10 cellular contexts compared by ENCODE assay signal in the genomic region with DNA sequence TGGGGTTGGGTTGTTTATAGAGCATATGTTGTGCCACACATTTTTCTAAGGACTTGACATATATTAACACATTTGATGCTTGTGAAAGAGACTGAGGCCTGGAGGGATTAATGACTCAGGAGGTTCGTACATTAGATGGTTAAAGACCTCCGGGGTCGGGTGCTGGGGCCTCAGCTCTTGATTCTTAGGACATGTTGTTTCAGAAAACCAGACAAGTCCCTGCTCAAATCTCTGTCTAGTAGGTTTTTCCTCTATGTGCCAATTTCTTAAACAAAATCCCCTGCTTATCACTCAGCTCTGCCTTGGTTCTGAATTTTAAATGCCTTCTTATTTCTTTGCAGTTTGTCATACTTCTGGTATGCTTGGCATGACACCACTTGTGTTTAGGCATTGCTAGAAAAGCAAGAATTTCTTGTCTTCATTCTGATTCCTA. TPM values are rescaled to one million over a fixed set of nuclear protein-coding genes. Genes with fewer than 3 reads are reported as not detected.
DNase-seq lines count a peak whose midpoint lies in the region; ATAC-seq, FAIRE-seq and TF ChIP-seq lines count a peak whose summit lies in the region.
"Had no signal": no experiment of that assay in that cellular context is flagged by ENCODE, and none has a peak within 500 bp of the region (broad histone marks: within the 10 kb centered on the region; RNA-seq: fewer than 3 reads in every experiment).

No MANE protein-coding gene starts in this region.

- no peak overlapping the region for H3K4me2 ChIP-seq in HepG2 (ENCODE audit: low read depth, low read length)

- no peaks in the 10 kb centered on the region for H4K20me1 ChIP-seq in HepG2 (ENCODE audit: insufficient read depth, low read length)

- in situ Hi-C loops in HepG2 (cut with HindIII; ENCODE audit: extremely low pct_ligation_motif_present, low pct_unique_long_range_greater_than_20kb) = no loop called here

- H3K4me1 ChIP-seq in adipocyte (ENCODE audit: control insufficient read depth, insufficient read depth, low read length) (peaks cover 47% of the 10 kb centered on the region), tibial artery (peaks cover 3 to 23% (median 20%) of the 10 kb centered on the region in 4 donors), HepG2 (ENCODE audit: insufficient read depth, low read length) (peaks cover 18% of the 10 kb centered on the region)

- H3K36me3 Mint-ChIP-seq in activated T-cell treated with anti-CD3 and anti-CD28 coated beads, Interleukin-2, amount 50 U/mL, for 24 hours (ENCODE audit: low read depth) = peaks cover 98% of the 10 kb centered on the region

- no peak overlapping the region for H3K4me3 Mint-ChIP-seq in activated T-cell treated with anti-CD3 and anti-CD28 coated beads, Interleukin-2, amount 50 U/mL, for 24 hours

- H3K27me3 ChIP-seq in adipocyte (replicated peaks; ENCODE audit: control insufficient read depth, insufficient read depth, low read length) = no peaks in the 10 kb centered on the region
- no peaks in the 10 kb centered on the region for H3K27me3 ChIP-seq in tibial artery
- H3K27me3 ChIP-seq in HepG2 (ENCODE audit: control insufficient read depth in 1 of 2, insufficient read depth in 2 of 2, low read length in 2 of 2) = no peaks in the 10 kb centered on the region

- peaks cover 93% of the 10 kb centered on the region for H3K4me1 Mint-ChIP-seq in activated T-cell treated with anti-CD3 and anti-CD28 coated beads, Interleukin-2, amount 50 U/mL, for 24 hours (ENCODE audit: low read depth)

- TF ChIP-seq POLR2A in HepG2 (IDR thresholded peaks at IDR 0.05; ENCODE audit: insufficient read depth in 1 of 2, low read depth in 2 of 2, low read length in 2 of 2) = no peak

- no peak for DNase-seq in activated T-cell treated with anti-CD3 and anti-CD28 coated beads, Interleukin-2, amount 50 U/mL, for 24 hours
- no peak for DNase-seq in activated T-cell treated with anti-CD3 and anti-CD28 coated beads for 4 hours
- peak; percentile 86 for DNase-seq in adipocyte (ENCODE audit: low read depth)
- DNase-seq in fibroblast of villous mesenchyme (ENCODE audit: low read depth) = peak; percentile 85
- DNase-seq in tibial artery = no peak
- no peak for DNase-seq in NOMO-1 treated with DMSO at 0.1 percent for 48 hours (lab: John Stamatoyannopoulos, UW; ENCODE audit: unreplicated experiment)
- DNase-seq in HepG2 (ENCODE audit: low spot score) = no peak
- DNase-seq: NCI-H2081 treated with DMSO at 0.1 percent for 48 hours had no signal

- no peaks in the 10 kb centered on the region for H3K9me3 ChIP-seq in adipocyte (ENCODE audit: control insufficient read depth, low read length)
- no peaks in the 10 kb centered on the region for H3K9me3 ChIP-seq in tibial artery
- H3K9me3 ChIP-seq in HepG2 (ENCODE audit: low read length) = no peaks in the 10 kb centered on the region

- ATAC-seq in HG03175 (IDR thresholded peaks at IDR 0.05; ENCODE audit: unreplicated experiment) = no peak
- no peak for ATAC-seq in HepG2

- H3K36me3 ChIP-seq in adipocyte (ENCODE audit: control insufficient read depth, insufficient read depth, low read length, severe bottlenecking) (peaks cover 9% of the 10 kb centered on the region), tibial artery (peaks cover 0 to 49% (median 41%) of the 10 kb centered on the region in 3 donors), HepG2 (replicated peaks in 1 of 2; ENCODE audit: control insufficient read depth in 1 of 2, insufficient read depth in 2 of 2, low read length in 2 of 2) (peaks cover 3 to 8% of the 10 kb centered on the region in 2 experiments; a peak in 3 of 5 replicates)

- H3K9me3 Mint-ChIP-seq in activated T-cell treated with anti-CD3 and anti-CD28 coated beads, Interleukin-2, amount 50 U/mL, for 24 hours = no peaks in the 10 kb centered on the region

- no peak overlapping the region for H2AFZ ChIP-seq in HepG2 (ENCODE audit: low read length)

- FAIRE-seq in HepG2 (lab: Jason Lieb, UNC) = no peak

- H3K27me3 Mint-ChIP-seq in activated T-cell treated with anti-CD3 and anti-CD28 coated beads, Interleukin-2, amount 50 U/mL, for 24 hours = no peaks in the 10 kb centered on the region

- intact Hi-C loops in tibial artery (cut with DNase I; ENCODE audit: low total_unique reads) = no loop called here
- intact Hi-C loops in HepG2 (cut with micrococcal nuclease; ENCODE audit: unreplicated experiment) = no loop called here

- no peak for TF ChIP-seq RAD21 in HepG2 (CRISPR knock-in tag; IDR thresholded peaks at IDR 0.05)

- no TSS peak for BruUV-seq in HepG2 (replicated peaks; lab: Mats Ljungman, UMichigan)

- H3K4me3 ChIP-seq in adipocyte (ENCODE audit: low read length) = no peak overlapping the region
- H3K4me3 ChIP-seq in fibroblast of villous mesenchyme (ENCODE audit: low read depth, low read length) = no peak overlapping the region
- H3K4me3 ChIP-seq in tibial artery = no peak overlapping the region
- no peak overlapping the region for H3K4me3 ChIP-seq in HepG2 (replicated peaks in 1 of 3; ENCODE audit: insufficient read depth in 1 of 3, low read depth in 2 of 3, low read length in 3 of 3)
- H3K4me3 ChIP-seq: SK-N-MC had no signal

- H3K79me2 ChIP-seq in HepG2 (ENCODE audit: insufficient read depth, low read length) = no peaks in the 10 kb centered on the region

- H3K9ac ChIP-seq in adipocyte (ENCODE audit: low read length) (peak overlapping the region; percentile 6), HepG2 (ENCODE audit: insufficient read depth, low read depth, low read length) (no peak overlapping the region)

- H3K27ac ChIP-seq in tibial artery (peak overlapping the region; percentile 21 to 52), HepG2 (ENCODE audit: extremely low read length, insufficient read depth, low read length) (no peak overlapping the region)
- H3K27ac ChIP-seq: SK-N-MC had no signal

- POLR2A ChIA-PET in HepG2 (lab: Yijun Ruan, JAX) = no interaction called here

- 100% methylated on average over 3 of the region's 3 CpGs for WGBS in HepG2 (ENCODE audit: low lambda C conversion rate)

- H3K27ac Mint-ChIP-seq in activated T-cell treated with anti-CD3 and anti-CD28 coated beads, Interleukin-2, amount 50 U/mL, for 24 hours = peak overlapping the region; percentile 82

- TF ChIP-seq CTCF in fibroblast of villous mesenchyme (IDR thresholded peaks at IDR 0.05; ENCODE audit: insufficient read depth, low read depth, low read length) (no peak), tibial artery (IDR thresholded peaks at IDR 0.05) (no peak), HepG2 (CRISPR knock-in tag; IDR thresholded peaks at IDR 0.05) (no peak)

- TF ChIP-seq EP300 in HepG2 (IDR thresholded peaks at IDR 0.05; ENCODE audit: low read depth in 2 of 2, low read length in 2 of 2) = no peak
- TF ChIP-seq EP300 in HepG2 (CRISPR knock-in tag; IDR thresholded peaks at IDR 0.05; ENCODE audit: borderline replicate concordance) = no peak

- CTCF ChIA-PET in HepG2 (lab: Yijun Ruan, JAX; ENCODE audit: low intra/inter-chr PET ratio, low total read pairs) = no interaction called here

RNA-seq across cellular contexts. Expression of a gene that starts 5.8 kb away (rescaled TPM):
- total RNA-seq in fibroblast of villous mesenchyme (25.9 and 34.5 TPM in 2 replicates), HepG2 (2016; rRNA removed; fragmentation: Illumina TruSeq; extraction: Trizol) (5.5 and 5.7 TPM in 2 replicates)
- 4.4 and 7.3 TPM in 2 replicates for total RNA-seq in HepG2 (2016; cell fraction: cytosol; rRNA removed; fragmentation: Illumina TruSeq; extraction: Trizol; ENCODE audit: low read depth)
- 5.0 and 5.2 TPM in 2 replicates for total RNA-seq in HepG2 (2016; cell fraction: insoluble cytoplasmic fraction; rRNA removed; fragmentation: Illumina TruSeq; extraction: Trizol)
- 8.2 and 9.6 TPM in 2 replicates for total RNA-seq in HepG2 (2016; cell fraction: membrane; rRNA removed; fragmentation: Illumina TruSeq; extraction: Trizol)
- total RNA-seq in HepG2 (2016; cell fraction: nucleus; rRNA removed; fragmentation: Illumina TruSeq; extraction: Trizol) = 4.1 and 4.4 TPM in 2 replicates
- polyA plus RNA-seq in HepG2 (2011; rRNA removed) = 9.8 and 12.4 TPM in 2 replicates
- 9.5 and 11.8 TPM in 2 replicates for polyA plus RNA-seq in HepG2 (2011; cell fraction: cytosol; rRNA removed)
- polyA plus RNA-seq in HepG2 (2011; cell fraction: nucleus; rRNA removed) = 20.6 and 22.1 TPM in 2 replicates
- polyA plus RNA-seq in HepG2 (2012) = 5.4 and 9.0 TPM in 2 replicates
- polyA plus RNA-seq in HepG2 (2016; cell fraction: cytosol; fragmentation: Illumina TruSeq; extraction: Trizol; ENCODE audit: low read depth) = 7.9 and 9.8 TPM in 2 replicates
- 7.1 and 8.0 TPM in 2 replicates for polyA plus RNA-seq in HepG2 (2016; cell fraction: insoluble cytoplasmic fraction; fragmentation: Illumina TruSeq; extraction: Trizol; ENCODE audit: low read depth)
- polyA plus RNA-seq in HepG2 (2016; cell fraction: membrane; fragmentation: Illumina TruSeq; extraction: Trizol; ENCODE audit: low read depth) = 8.1 and 8.4 TPM in 2 replicates
- polyA plus RNA-seq in HepG2 (2016; cell fraction: nucleus; fragmentation: Illumina TruSeq; extraction: Trizol; ENCODE audit: insufficient read depth, low read depth) = 8.7 and 10.6 TPM in 2 replicates
- polyA minus RNA-seq in HepG2 (2011; rRNA and poly(A)+ RNA removed; ENCODE audit: low replicate concordance) = 7.2 and 13.8 TPM in 2 replicates
- polyA minus RNA-seq in HepG2 (2011; cell fraction: cytosol; rRNA and poly(A)+ RNA removed) = 3.3 and 3.4 TPM in 2 replicates
- 7.9 and 9.2 TPM in 2 replicates for polyA minus RNA-seq in HepG2 (2011; cell fraction: nucleus; rRNA and poly(A)+ RNA removed)

RNA-seq across cellular contexts. Expression of a gene that starts 59.5 kb away (rescaled TPM):
- total RNA-seq in fibroblast of villous mesenchyme = under 0.01 and 0.43 TPM in 2 replicates
- not detected in 2 replicates for total RNA-seq in HepG2 (2016; rRNA removed; fragmentation: Illumina TruSeq; extraction: Trizol)
- not detected in 2 replicates for total RNA-seq in HepG2 (2016; cell fraction: cytosol; rRNA removed; fragmentation: Illumina TruSeq; extraction: Trizol; ENCODE audit: low read depth)
- total RNA-seq in HepG2 (2016; cell fraction: insoluble cytoplasmic fraction; rRNA removed; fragmentation: Illumina TruSeq; extraction: Trizol) = not detected in 2 replicates
- not detected in 2 replicates for total RNA-seq in HepG2 (2016; cell fraction: membrane; rRNA removed; fragmentation: Illumina TruSeq; extraction: Trizol)
- total RNA-seq in HepG2 (2016; cell fraction: nucleus; rRNA removed; fragmentation: Illumina TruSeq; extraction: Trizol) = not detected in 2 replicates
- polyA plus RNA-seq in HepG2 (2011; rRNA removed) = not detected in 2 replicates
- not detected in 2 replicates for polyA plus RNA-seq in HepG2 (2011; cell fraction: cytosol; rRNA removed)
- not detected in 2 replicates for polyA plus RNA-seq in HepG2 (2011; cell fraction: nucleus; rRNA removed)
- not detected in 2 replicates for polyA plus RNA-seq in HepG2 (2012)
- polyA plus RNA-seq in HepG2 (2016; cell fraction: cytosol; fragmentation: Illumina TruSeq; extraction: Trizol; ENCODE audit: low read depth) = not detected in 2 replicates
- polyA plus RNA-seq in HepG2 (2016; cell fraction: insoluble cytoplasmic fraction; fragmentation: Illumina TruSeq; extraction: Trizol; ENCODE audit: low read depth) = not detected in 2 replicates
- polyA plus RNA-seq in HepG2 (2016; cell fraction: membrane; fragmentation: Illumina TruSeq; extraction: Trizol; ENCODE audit: low read depth) = not detected in 2 replicates
- not detected in 2 replicates for polyA plus RNA-seq in HepG2 (2016; cell fraction: nucleus; fragmentation: Illumina TruSeq; extraction: Trizol; ENCODE audit: insufficient read depth, low read depth)
- not detected in 2 replicates for polyA minus RNA-seq in HepG2 (2011; rRNA and poly(A)+ RNA removed; ENCODE audit: low replicate concordance)
- not detected in 2 replicates for polyA minus RNA-seq in HepG2 (2011; cell fraction: cytosol; rRNA and poly(A)+ RNA removed)
- polyA minus RNA-seq in HepG2 (2011; cell fraction: nucleus; rRNA and poly(A)+ RNA removed) = not detected in 2 replicates

Comparison
In these comparisons a context has a peak if more than half of its experiments do, and no peak if none do; other contexts are left out.
1. DNase-seq: peak in adipocyte (single experiment) and fibroblast of villous mesenchyme (single experiment); none in activated T-cell treated with anti-CD3 and anti-CD28 coated beads, Interleukin-2, amount 50 U/mL, for 24 hours (single experiment), activated T-cell treated with anti-CD3 and anti-CD28 coated beads for 4 hours (single experiment), tibial artery (0 of 2), NOMO-1 treated with DMSO at 0.1 percent for 48 hours (single experiment) and HepG2 (single experiment).